In genomic region chr16:56424404-56424765, GRCh38 we compare ENCODE assay signal across 1 cellular context.
TF ChIP-seq lines count a peak whose summit lies in the region.

No MANE protein-coding gene starts in this region.

TF ChIP-seq in WTC11, 78 proteins besides CTCF, POLR2A, EP300 and RAD21 (continued from another document):
- TF ChIP-seq ZNF532 (CRISPR knock-in tag; IDR thresholded peaks at IDR 0.05; ENCODE audit: borderline replicate concordance) (no peak), ZNF232 (CRISPR knock-in tag; IDR thresholded peaks at IDR 0.05) (no peak), GABPB1 (CRISPR knock-in tag; IDR thresholded peaks at IDR 0.05) (no peak)
